In genomic region chr12:122067548-122067947, GRCh38 we compare ENCODE assay signal across 11 cellular contexts. TPM values are rescaled to one million over a fixed set of nuclear protein-coding genes. Genes with fewer than 3 reads are reported as not detected.
A peak's percentile ranks its signal among the peaks of the same experiment; 100 is the strongest.
DNase-seq lines count a peak whose midpoint lies in the region; ATAC-seq and TF ChIP-seq lines count a peak whose summit lies in the region.
"Had no signal": no experiment of that assay in that cellular context is flagged by ENCODE, and none has a peak within 500 bp of the region (broad histone marks: within the 10 kb centered on the region; RNA-seq: fewer than 3 reads in every experiment).

No MANE protein-coding gene starts in this region.

- H3K4me3 ChIP-seq in OCI-LY7 (ENCODE audit: low read depth, low read length, poor library complexity, severe bottlenecking) (peak overlapping the region; percentile 20), gastroesophageal sphincter (no peak overlapping the region), stomach smooth muscle (ENCODE audit: low read length in 2 of 2) (peak overlapping the region in 1 of 2 donors; percentile 59)
- H3K4me3 ChIP-seq: gastrocnemius medialis had no signal

- H3K9me3 Mint-ChIP-seq in activated CD8-positive, alpha-beta memory T cell treated with anti-CD3 and anti-CD28 coated beads, Interleukin-2, amount 10 ng/mL, durations not matched to agents 7 days and 5 days (ENCODE audit: low read depth), result no peaks in the 10 kb centered on the region

- H3K4me1 Mint-ChIP-seq in activated CD8-positive, alpha-beta memory T cell treated with anti-CD3 and anti-CD28 coated beads, Interleukin-2, amount 10 ng/mL, durations not matched to agents 7 days and 5 days, result peaks cover 13% of the 10 kb centered on the region

- H3K27ac ChIP-seq in OCI-LY7 (ENCODE audit: low read depth, low read length, poor library complexity, severe bottlenecking) (peak overlapping the region; percentile 48), gastroesophageal sphincter (peak overlapping the region in 3 of 4 donors; percentile 35 to 68 (median 68)), stomach smooth muscle (ENCODE audit: low read length) (peak overlapping the region; percentile 77)
- H3K27ac ChIP-seq: gastrocnemius medialis, HL-60 had no signal

- TF ChIP-seq EP300 in gastroesophageal sphincter (IDR thresholded peaks at IDR 0.05), result no peak

- peak overlapping the region; percentile 60 for H3K4me2 ChIP-seq in OCI-LY7 (ENCODE audit: low read length)

- no peak for TF ChIP-seq POLR2A in gastroesophageal sphincter (IDR thresholded peaks at IDR 0.05)

- CTCF ChIA-PET in activated CD8-positive, alpha-beta memory T cell treated with anti-CD3 and anti-CD28 coated beads, Interleukin-2, amount 10 ng/mL, durations not matched to agents 7 days and 5 days (lab: Charles Lee), result interaction anchor here (0.8 to 6.5 kb wide), 9 partner anchors 12 to 56 kb away, joined by 3 to 35 read pairs (median 6); no protein-coding TSS in a partner anchor
- CTCF ChIA-PET in OCI-LY7 (lab: Charles Lee; ENCODE audit: unreplicated experiment), result no interaction called here

- DNase-seq in activated CD8-positive, alpha-beta memory T cell treated with anti-CD3 and anti-CD28 coated beads, Interleukin-2, amount 10 ng/mL, durations not matched to agents 7 days and 5 days, result no peak
- no peak for DNase-seq in activated CD8-positive, alpha-beta memory T cell treated with anti-CD3 and anti-CD28 coated beads, Interleukin-2, amount 50 U/mL, for 48 hours
- DNase-seq in OCI-LY7 (ENCODE audit: low spot score) (no peak), H4 (ENCODE audit: low spot score) (no peak)
- DNase-seq: gastrocnemius medialis had no signal

- H3K36me3 Mint-ChIP-seq in activated CD8-positive, alpha-beta memory T cell treated with anti-CD3 and anti-CD28 coated beads, Interleukin-2, amount 10 ng/mL, durations not matched to agents 7 days and 5 days, result no peaks in the 10 kb centered on the region

- peak overlapping the region; percentile 78 for H3K27ac Mint-ChIP-seq in activated CD8-positive, alpha-beta memory T cell treated with anti-CD3 and anti-CD28 coated beads, Interleukin-2, amount 10 ng/mL, durations not matched to agents 7 days and 5 days

- intact Hi-C loops in OCI-LY7 (cut with micrococcal nuclease; ENCODE audit: unreplicated experiment), result no loop called here

- ATAC-seq in activated CD8-positive, alpha-beta memory T cell treated with anti-CD3 and anti-CD28 coated beads, Interleukin-2, amount 10 ng/mL, durations not matched to agents 7 days and 5 days, result no peak
- ATAC-seq in gastroesophageal sphincter (no peak), HG02678 (IDR thresholded peaks at IDR 0.05; ENCODE audit: unreplicated experiment) (no peak), HG03095 (IDR thresholded peaks at IDR 0.05; ENCODE audit: unreplicated experiment) (no peak)
- ATAC-seq: gastrocnemius medialis had no signal

- H3K79me2 ChIP-seq in OCI-LY7 (ENCODE audit: insufficient read depth, low read depth, low read length), result no peaks in the 10 kb centered on the region

- no peaks in the 10 kb centered on the region for H4K20me1 ChIP-seq in OCI-LY7 (ENCODE audit: insufficient read depth, low read length)

- H3K9me2 ChIP-seq in OCI-LY7 (ENCODE audit: insufficient read depth, low read length), result no peaks in the 10 kb centered on the region

- H2AFZ ChIP-seq in OCI-LY7 (ENCODE audit: low read length), result peak overlapping the region; percentile 53; the same call in 1 of the 2 replicates

- H3K36me3 ChIP-seq in OCI-LY7 (ENCODE audit: insufficient read depth, low read length) (no peaks in the 10 kb centered on the region), gastroesophageal sphincter (no peaks in the 10 kb centered on the region), stomach smooth muscle (ENCODE audit: control insufficient read depth in 2 of 2, insufficient read depth in 2 of 2, low read length in 2 of 2) (no peaks in the 10 kb centered on the region)
- H3K36me3 ChIP-seq: adrenal gland, gastrocnemius medialis had no signal

- TF ChIP-seq CTCF in OCI-LY7 (conservative IDR thresholded peaks at IDR 0.05; ENCODE audit: low read length) (no peak), gastroesophageal sphincter (IDR thresholded peaks at IDR 0.05) (no peak)

- H3K4me1 ChIP-seq in OCI-LY7 (ENCODE audit: insufficient read depth, low read length, poor library complexity, severe bottlenecking) (peaks cover 34% of the 10 kb centered on the region), gastroesophageal sphincter (peaks cover 3 to 82% (median 47%) of the 10 kb centered on the region in 3 donors), stomach smooth muscle (ENCODE audit: control insufficient read depth, insufficient read depth, low read length) (peaks cover 64% of the 10 kb centered on the region)

- H3K27me3 Mint-ChIP-seq in activated CD8-positive, alpha-beta memory T cell treated with anti-CD3 and anti-CD28 coated beads, Interleukin-2, amount 10 ng/mL, durations not matched to agents 7 days and 5 days, result no peaks in the 10 kb centered on the region

- WGBS in gastroesophageal sphincter (ENCODE audit: low coverage in 1 of 2), 2 donors, result 91 to 100% methylated on average over 3 to 4 of the region's 5 CpGs

- no peaks in the 10 kb centered on the region for H3K9me3 ChIP-seq in OCI-LY7 (ENCODE audit: low read length)
- H3K9me3 ChIP-seq in gastroesophageal sphincter, result no peaks in the 10 kb centered on the region
- no peaks in the 10 kb centered on the region for H3K9me3 ChIP-seq in stomach smooth muscle (ENCODE audit: control insufficient read depth in 2 of 2, low read length in 2 of 2)
- H3K9me3 ChIP-seq: adrenal gland, gastrocnemius medialis had no signal

- BruUV-seq in OCI-LY7 (replicated peaks; lab: Mats Ljungman, UMichigan), result no TSS peak

- POLR2A ChIA-PET in OCI-LY7 (lab: Charles Lee), result interaction anchor here (0.7 to 3.0 kb wide), 5 partner anchors 13 to 89 kb away, joined by 3 to 8 read pairs (median 3); no protein-coding TSS in a partner anchor

- peak overlapping the region; percentile 46 for H3K4me3 Mint-ChIP-seq in activated CD8-positive, alpha-beta memory T cell treated with anti-CD3 and anti-CD28 coated beads, Interleukin-2, amount 10 ng/mL, durations not matched to agents 7 days and 5 days

- H3K27me3 ChIP-seq in gastroesophageal sphincter (no peaks in the 10 kb centered on the region), stomach smooth muscle (ENCODE audit: control insufficient read depth in 1 of 2, insufficient read depth in 2 of 2, low read length in 2 of 2) (no peaks in the 10 kb centered on the region)
- H3K27me3 ChIP-seq: adrenal gland, gastrocnemius medialis had no signal

- H3K9ac ChIP-seq in stomach smooth muscle (ENCODE audit: low read length in 2 of 2), result peak overlapping the region in 1 of 2 donors; percentile 41

RNA-seq across cellular contexts. Expression of gene MLXIP, which starts 11.0 kb away (rescaled TPM):
- total RNA-seq in activated CD8-positive, alpha-beta memory T cell treated with anti-CD3 and anti-CD28 coated beads, Interleukin-2, amount 10 ng/mL, durations not matched to agents 7 days and 5 days, result 10 to 100 TPM; 36.1 to 36.4 TPM
- 18.6 and 27.5 TPM in 2 replicates for total RNA-seq in OCI-LY7 (2014; rRNA removed; shearing (Covaris generic))
- total RNA-seq in OCI-LY7 (2022), result 44.7 and 59.9 TPM in 2 replicates
- total RNA-seq in gastroesophageal sphincter, result 10 to 100 TPM; 28.8 to 87.4 (median 54.9) TPM
- total RNA-seq in H4 (2014; rRNA removed; shearing (Covaris generic)), result 4.3 and 5.0 TPM in 2 replicates

RNA-seq across cellular contexts. Expression of gene BCL7A, which starts 45.9 kb away (rescaled TPM):
- total RNA-seq in activated CD8-positive, alpha-beta memory T cell treated with anti-CD3 and anti-CD28 coated beads, Interleukin-2, amount 10 ng/mL, durations not matched to agents 7 days and 5 days, result 1 to 10 TPM; 2.8 to 2.9 TPM
- total RNA-seq in OCI-LY7 (2014; rRNA removed; shearing (Covaris generic)), result 66.2 and 76.2 TPM in 2 replicates
- total RNA-seq in OCI-LY7 (2022) (84.7 and 100 TPM in 2 replicates), gastroesophageal sphincter (1 to 10 TPM; 4.7 to 8.5 (median 5.6) TPM)
- 1.5 and 1.8 TPM in 2 replicates for total RNA-seq in H4 (2014; rRNA removed; shearing (Covaris generic))

Comparison
In these comparisons a context has a peak if more than half of its experiments do, and no peak if none do; other contexts are left out.
1. RNA of gene BCL7A, which starts 45.9 kb away (total RNA-seq): 66.2 to 100 TPM in OCI-LY7; 4.7 to 8.5 TPM in gastroesophageal sphincter, 2.8 to 2.9 TPM in activated CD8-positive, alpha-beta memory T cell treated with anti-CD3 and anti-CD28 coated beads, Interleukin-2, amount 10 ng/mL, durations not matched to agents 7 days and 5 days and 1.5 to 1.8 TPM in H4; every median in the first group is over 4 times any median in the second.
2. Peak in every context shown above with its lines, with median percentiles within 50 percentile points of each other: H3K27ac ChIP-seq.